14 cellular contexts compared by ENCODE assay signal in genomic region chr4:155510771-155511170, GRCh38.
A peak's percentile ranks its signal among the peaks of the same experiment; 100 is the strongest.
DNase-seq lines count a peak whose midpoint lies in the region; ATAC-seq and TF ChIP-seq lines count a peak whose summit lies in the region.
"Had no signal": no experiment of that assay in that cellular context is flagged by ENCODE, and none has a peak within 500 bp of the region (broad histone marks: within the 10 kb centered on the region; RNA-seq: fewer than 3 reads in every experiment).

No MANE protein-coding gene starts in this region.

- DNase-seq in activated T-cell treated with anti-CD3 and anti-CD28 coated beads, Interleukin-2, amount 50 U/mL, for 72 hours: no peak
- DNase-seq in activated T-cell treated with anti-CD3 and anti-CD28 coated beads, Interleukin-2, amount 50 U/mL, for 1 hour: no peak
- DNase-seq in KBM-7: peak; percentile 49
- DNase-seq in T-helper 2 cell treated with Interferon-gamma antibody and Interleukin-4, amounts not matched to agents 5 μg/mL and 100 μg/mL, for 36 hours (ENCODE audit: low spot score): no peak
- DNase-seq in smooth muscle cell (lab: John Stamatoyannopoulos, UW; ENCODE audit: unreplicated experiment): no peak
- no peak for DNase-seq in substantia nigra (lab: John Stamatoyannopoulos, UW)
- no peak for DNase-seq in NCI-H1105 (lab: John Stamatoyannopoulos, UW)
- DNase-seq: Caco-2; CD8-positive, alpha-beta T cell; GF-D8; HCEC 1CT had no signal

- no peaks in the 10 kb centered on the region for H3K27me3 ChIP-seq in smooth muscle cell (ENCODE audit: low read depth)

- H2AFZ ChIP-seq in smooth muscle cell (ENCODE audit: low read depth): peak overlapping the region; percentile 10

- no peaks in the 10 kb centered on the region for H4K20me1 ChIP-seq in smooth muscle cell (ENCODE audit: low read depth)

- H3K36me3 Mint-ChIP-seq in activated T-cell treated with anti-CD3 and anti-CD28 coated beads, Interleukin-2, amount 50 U/mL, for 72 hours (ENCODE audit: insufficient read depth in 2 of 2): no peaks in the 10 kb centered on the region
- H3K36me3 Mint-ChIP-seq in T-helper 2 cell treated with Interferon-gamma antibody and Interleukin-4, amounts not matched to agents 5 μg/mL and 100 μg/mL, for 36 hours (ENCODE audit: low read depth): no peaks in the 10 kb centered on the region
- H3K36me3 Mint-ChIP-seq: CD14-positive monocyte; CD8-positive, alpha-beta T cell had no signal

- no peaks in the 10 kb centered on the region for H3K9me3 ChIP-seq in smooth muscle cell (replicated peaks; ENCODE audit: low read depth)
- H3K9me3 ChIP-seq: A549, Caco-2 had no signal

- H3K4me1 Mint-ChIP-seq in activated T-cell treated with anti-CD3 and anti-CD28 coated beads, Interleukin-2, amount 50 U/mL, for 72 hours (ENCODE audit: low read depth): peaks cover 8% of the 10 kb centered on the region
- peaks cover 16% of the 10 kb centered on the region for H3K4me1 Mint-ChIP-seq in T-helper 2 cell treated with Interferon-gamma antibody and Interleukin-4, amounts not matched to agents 5 μg/mL and 100 μg/mL, for 36 hours (ENCODE audit: low read depth)

- H3K9me3 Mint-ChIP-seq in activated T-cell treated with anti-CD3 and anti-CD28 coated beads, Interleukin-2, amount 50 U/mL, for 72 hours: no peaks in the 10 kb centered on the region
- H3K9me3 Mint-ChIP-seq in T-helper 2 cell treated with Interferon-gamma antibody and Interleukin-4, amounts not matched to agents 5 μg/mL and 100 μg/mL, for 36 hours: no peaks in the 10 kb centered on the region
- H3K9me3 Mint-ChIP-seq: CD8-positive, alpha-beta T cell had no signal

- H3K9ac ChIP-seq in smooth muscle cell (ENCODE audit: low read depth): no peak overlapping the region

- peaks cover 26% of the 10 kb centered on the region for H3K4me1 ChIP-seq in smooth muscle cell (ENCODE audit: low read depth)
- H3K4me1 ChIP-seq: A549, Caco-2 had no signal

- H3K79me2 ChIP-seq in smooth muscle cell (ENCODE audit: low read depth): no peaks in the 10 kb centered on the region

- H3K27me3 Mint-ChIP-seq in activated T-cell treated with anti-CD3 and anti-CD28 coated beads, Interleukin-2, amount 50 U/mL, for 72 hours (ENCODE audit: low read depth): peaks cover 19% of the 10 kb centered on the region
- peaks cover 19% of the 10 kb centered on the region for H3K27me3 Mint-ChIP-seq in T-helper 2 cell treated with Interferon-gamma antibody and Interleukin-4, amounts not matched to agents 5 μg/mL and 100 μg/mL, for 36 hours (ENCODE audit: low read depth)

- 28% methylated on average over 2 of the region's 2 CpGs for WGBS in smooth muscle cell (ENCODE audit: low lambda C conversion rate)

- in situ Hi-C loops in KBM-7 (cut with MboI; ENCODE audit: low pct_unique_long_range_greater_than_20kb, low sequenced_read_pairs): loop anchor here (25.0 kb wide), 1 partner anchor 277 kb away; no protein-coding TSS in a partner anchor

- no peaks in the 10 kb centered on the region for H3K36me3 ChIP-seq in smooth muscle cell (ENCODE audit: low read depth)

- TF ChIP-seq CTCF in smooth muscle cell (IDR thresholded peaks at IDR 0.05; ENCODE audit: borderline replicate concordance, insufficient read depth, poor library complexity, severe bottlenecking): no peak

- no peak overlapping the region for H3K4me3 ChIP-seq in smooth muscle cell
- H3K4me3 ChIP-seq: A549 had no signal

- H3K27ac ChIP-seq in smooth muscle cell (ENCODE audit: low read depth): peak overlapping the region; percentile 66
- no peak overlapping the region for H3K27ac ChIP-seq in substantia nigra (ENCODE audit: low read depth, low read length, poor library complexity, severe bottlenecking)
- H3K27ac ChIP-seq: A549, HL-60 had no signal

- H3K4me2 ChIP-seq in smooth muscle cell: no peak overlapping the region
- H3K4me2 ChIP-seq: A549 had no signal

- peak; percentile 62 to 80 for ATAC-seq in activated T-cell treated with anti-CD3 and anti-CD28 coated beads, Interleukin-2, amount 50 U/mL, for 72 hours (replicated peaks in 1 of 2)
- ATAC-seq: A549; CD8-positive, alpha-beta T cell had no signal

- H3F3A ChIP-seq in smooth muscle cell (ENCODE audit: low read depth): no peaks in the 10 kb centered on the region

- H3K4me3 Mint-ChIP-seq in activated T-cell treated with anti-CD3 and anti-CD28 coated beads, Interleukin-2, amount 50 U/mL, for 72 hours: no peak overlapping the region
- peak overlapping the region; percentile 59 for H3K4me3 Mint-ChIP-seq in T-helper 2 cell treated with Interferon-gamma antibody and Interleukin-4, amounts not matched to agents 5 μg/mL and 100 μg/mL, for 36 hours
- H3K4me3 Mint-ChIP-seq: CD14-positive monocyte; CD8-positive, alpha-beta T cell had no signal

- no peak overlapping the region for H3K27ac Mint-ChIP-seq in activated T-cell treated with anti-CD3 and anti-CD28 coated beads, Interleukin-2, amount 50 U/mL, for 72 hours
- H3K27ac Mint-ChIP-seq in T-helper 2 cell treated with Interferon-gamma antibody and Interleukin-4, amounts not matched to agents 5 μg/mL and 100 μg/mL, for 36 hours: peak overlapping the region; percentile 75
- H3K27ac Mint-ChIP-seq: CD14-positive monocyte; CD8-positive, alpha-beta T cell had no signal
